2 cellular contexts compared by ENCODE assay signal in the genomic region with DNA sequence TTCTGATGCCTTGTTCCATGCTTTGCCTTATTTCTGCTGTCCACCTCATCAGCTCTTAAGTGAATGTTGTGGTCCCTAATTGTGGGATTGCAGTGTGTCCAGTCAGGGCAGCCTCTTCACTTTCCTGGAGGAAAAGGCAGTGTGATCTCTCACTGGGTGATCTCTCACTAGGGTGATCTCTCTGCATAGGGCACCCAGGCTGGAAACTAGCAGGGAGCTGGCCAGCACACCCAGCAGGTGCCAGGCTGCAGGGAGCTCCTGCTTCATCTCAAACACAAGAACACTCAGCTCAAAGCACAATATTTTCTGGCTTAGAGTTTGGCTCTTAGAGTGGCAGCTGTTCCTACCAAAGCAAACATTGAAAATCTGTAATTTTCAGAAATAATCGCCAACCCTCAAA.
TF ChIP-seq lines count a peak whose summit lies in the region.

No MANE protein-coding gene starts in this region.

TF ChIP-seq in HEK293, 187 proteins besides CTCF, POLR2A, EP300 and RAD21:
- TF ChIP-seq ZBTB7A (tag by site-specific recombination; IDR thresholded peaks at IDR 0.05; ENCODE audit: low read depth), result no peak
- TF ChIP-seq ZIC2 (tag by site-specific recombination; IDR thresholded peaks at IDR 0.05), result peak; percentile 66
- TF ChIP-seq, protein P1, sequence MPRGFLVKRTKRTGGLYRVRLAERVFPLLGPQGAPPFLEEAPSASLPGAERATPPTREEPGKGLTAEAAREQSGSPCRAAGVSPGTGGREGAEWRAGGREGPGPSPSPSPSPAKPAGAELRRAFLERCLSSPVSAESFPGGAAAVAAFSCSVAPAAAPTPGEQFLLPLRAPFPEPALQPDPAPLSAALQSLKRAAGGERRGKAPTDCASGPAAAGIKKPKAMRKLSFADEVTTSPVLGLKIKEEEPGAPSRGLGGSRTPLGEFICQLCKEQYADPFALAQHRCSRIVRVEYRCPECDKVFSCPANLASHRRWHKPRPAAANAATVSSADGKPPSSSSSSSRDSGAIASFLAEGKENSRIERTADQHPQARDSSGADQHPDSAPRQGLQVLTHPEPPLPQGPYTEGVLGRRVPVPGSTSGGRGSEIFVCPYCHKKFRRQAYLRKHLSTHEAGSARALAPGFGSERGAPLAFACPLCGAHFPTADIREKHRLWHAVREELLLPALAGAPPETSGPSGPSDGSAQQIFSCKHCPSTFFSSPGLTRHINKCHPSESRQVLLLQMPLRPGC (tag by site-specific recombination; IDR thresholded peaks at IDR 0.05), result no peak
- no peak for TF ChIP-seq ZEB2 (tag by site-specific recombination; IDR thresholded peaks at IDR 0.05)
- TF ChIP-seq REST (tag by site-specific recombination; IDR thresholded peaks at IDR 0.05), result peak; percentile 79

TF ChIP-seq in H1, 55 proteins besides CTCF, POLR2A, EP300 and RAD21:
- TF ChIP-seq TEAD4 (IDR thresholded peaks at IDR 0.05; ENCODE audit: low read depth, low read length) (no peak), SIN3A (conservative IDR thresholded peaks at IDR 0.05 in 1 of 2, IDR thresholded peaks at IDR 0.05 in 1 of 2; ENCODE audit: low read depth in 1 of 2, low read length in 2 of 2) (no peak), SIRT6 (IDR thresholded peaks at IDR 0.05; ENCODE audit: low read length) (no peak), PHF8 (conservative IDR thresholded peaks at IDR 0.05; ENCODE audit: low read depth, low read length) (no peak), KDM1A (IDR thresholded peaks at IDR 0.05; ENCODE audit: borderline replicate concordance, low read length) (no peak), TCF12 (IDR thresholded peaks at IDR 0.05; ENCODE audit: low read depth, low read length) (no peak), BRCA1 (IDR thresholded peaks at IDR 0.05; ENCODE audit: low read depth, low read length) (no peak)
TF ChIP-seq in H1: peak in this region for 0.
